Comparison of ENCODE assay signal across 10 cellular contexts in the genomic region with DNA sequence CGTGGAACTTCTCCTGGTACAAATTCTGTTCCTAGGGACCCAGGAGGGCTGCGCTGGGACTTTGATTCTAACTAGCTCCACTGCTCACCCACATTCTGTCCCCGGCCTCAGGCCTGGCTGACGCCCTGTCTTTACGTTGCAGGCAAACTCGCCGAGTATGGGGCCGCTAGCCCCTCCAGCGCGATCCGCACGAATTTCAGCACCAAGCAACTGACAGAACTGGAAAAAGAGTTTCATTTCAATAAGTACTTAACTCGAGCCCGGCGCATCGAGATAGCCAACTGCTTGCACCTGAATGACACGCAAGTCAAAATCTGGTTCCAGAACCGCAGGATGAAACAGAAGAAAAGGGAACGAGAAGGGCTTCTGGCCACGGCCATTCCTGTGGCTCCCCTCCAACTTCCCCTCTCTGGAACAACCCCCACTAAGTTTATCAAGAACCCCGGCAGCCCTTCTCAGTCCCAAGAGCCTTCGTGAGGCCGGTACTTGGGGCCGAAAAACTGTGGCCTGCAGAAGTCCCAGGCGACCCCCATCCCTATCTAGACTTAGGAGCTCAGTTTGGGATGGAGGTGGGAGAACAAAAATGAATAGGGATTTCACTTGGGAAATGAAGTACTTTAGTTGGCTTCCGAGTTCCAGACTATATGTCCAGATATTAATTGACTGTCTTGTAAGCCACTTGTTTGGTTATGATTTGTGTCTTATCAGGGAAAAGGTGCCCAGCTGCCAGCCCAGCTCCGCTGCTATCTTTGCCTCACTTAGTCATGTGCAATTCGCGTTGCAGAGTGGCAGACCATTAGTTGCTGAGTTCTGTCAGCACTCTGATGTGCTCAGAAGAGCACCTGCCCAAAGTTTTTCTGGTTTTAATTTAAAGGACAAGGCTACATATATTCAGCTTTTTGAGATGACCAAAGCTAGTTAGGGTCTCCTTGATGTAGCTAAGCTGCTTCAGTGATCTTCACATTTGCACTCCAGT. TPM values are rescaled to one million over a fixed set of nuclear protein-coding genes. Genes with fewer than 3 reads are reported as not detected.
A peak's percentile ranks its signal among the peaks of the same experiment; 100 is the strongest.
DNase-seq lines count a peak whose midpoint lies in the region; TF ChIP-seq lines count a peak whose summit lies in the region.
"Had no signal": no experiment of that assay in that cellular context is flagged by ENCODE, and none has a peak within 500 bp of the region (broad histone marks: within the 10 kb centered on the region; RNA-seq: fewer than 3 reads in every experiment).

No MANE protein-coding gene starts in this region.

- peaks cover 86 to 94% (median 88%) of the 10 kb centered on the region in 3 donors for H3K27me3 Mint-ChIP-seq in CD14-positive monocyte (ENCODE audit: low read depth in 3 of 3)

- H3K36me3 ChIP-seq in H7 (replicated peaks; ENCODE audit: control insufficient read depth, insufficient read depth, low read length) (no peaks in the 10 kb centered on the region), iPS-15b (ENCODE audit: control insufficient read depth, insufficient read depth, low read length) (no peaks in the 10 kb centered on the region), sigmoid colon (no peaks in the 10 kb centered on the region)

- H3K27ac Mint-ChIP-seq in CD14-positive monocyte = no peak overlapping the region

- no peak overlapping the region for H3K27ac ChIP-seq in sigmoid colon
- H3K27ac ChIP-seq: KMS-11 had no signal

- H3K4me3 ChIP-seq in H7 (ENCODE audit: insufficient read depth, low read depth, low read length) (no peak overlapping the region), WI38 (ENCODE audit: low read depth, low read length) (0 out of 2 replicates have a peak overlapping the region, but pooled peaks have one; percentile 10), iPS-15b (ENCODE audit: low read depth, low read length) (peak overlapping the region; percentile 41), sigmoid colon (peak overlapping the region in 3 of 4 donors; percentile 50 to 55 (median 54))

- H3K9me3 Mint-ChIP-seq in CD14-positive monocyte = peaks cover 0 to 33% (median 18%) of the 10 kb centered on the region in 7 donors

- H3K9ac ChIP-seq in iPS-15b (ENCODE audit: low read depth, low read length) = no peak overlapping the region
- H3K9ac ChIP-seq: KMS-11 had no signal

- no peak for TF ChIP-seq POLR2A in sigmoid colon (IDR thresholded peaks at IDR 0.05)

- TF ChIP-seq CTCF in WI38 (IDR thresholded peaks at IDR 0.05; ENCODE audit: low read depth, low read length) (no peak), sigmoid colon (IDR thresholded peaks at IDR 0.05) (no peak), CD14-positive monocyte (IDR thresholded peaks at IDR 0.05) (no peak)

- intact Hi-C loops in sigmoid colon (cut with DNase I) (no loop called here), CD14-positive monocyte (cut with micrococcal nuclease) (no loop called here)

- peaks cover 6% of the 10 kb centered on the region in 2 donors for H3K36me3 Mint-ChIP-seq in CD14-positive monocyte

- peaks cover 20% of the 10 kb centered on the region for H3K4me1 Mint-ChIP-seq in CD14-positive monocyte

- H3K4me3 Mint-ChIP-seq in CD14-positive monocyte = peak overlapping the region in 1 of 2 donors; percentile 80

- peaks cover 86% of the 10 kb centered on the region for H3K27me3 ChIP-seq in H7 (ENCODE audit: control insufficient read depth, insufficient read depth, low read length)
- H3K27me3 ChIP-seq in iPS-15b (ENCODE audit: control insufficient read depth, insufficient read depth, low read length) = peaks cover 96% of the 10 kb centered on the region
- peaks cover 35 to 97% (median 72%) of the 10 kb centered on the region in 3 donors for H3K27me3 ChIP-seq in sigmoid colon

- H3K4me1 ChIP-seq in iPS-15b (ENCODE audit: control insufficient read depth, insufficient read depth, low read length) (peaks cover 10% of the 10 kb centered on the region), sigmoid colon (peaks cover 0 to 30% (median 26%) of the 10 kb centered on the region in 4 donors)

- TF ChIP-seq EP300 in sigmoid colon (IDR thresholded peaks at IDR 0.05) = no peak

- 16 to 22% methylated on average over 29 of the region's 29 CpGs for WGBS in sigmoid colon, 2 donors

- H3K9me3 ChIP-seq in iPS-15b (ENCODE audit: control insufficient read depth, insufficient read depth, low read length) = peaks cover 3% of the 10 kb centered on the region
- H3K9me3 ChIP-seq in sigmoid colon = no peaks in the 10 kb centered on the region

- DNase-seq in H7 (peak; percentile 54), sigmoid colon (no peak), CD14-positive monocyte (ENCODE audit: low spot score) (no peak), NK-92 (lab: John Stamatoyannopoulos, UW; ENCODE audit: unreplicated experiment) (no peak), DMS53 (lab: John Stamatoyannopoulos, UW) (no peak), NCI-H2196 treated with DMSO at 0.1 percent for 48 hours (lab: John Stamatoyannopoulos, UW; ENCODE audit: unreplicated experiment) (no peak)

RNA-seq across cellular contexts. Expression of a gene that starts 1.5 kb away (rescaled TPM):
- not detected in 2 replicates for total RNA-seq in H7 (2014; rRNA removed; shearing (Covaris generic))
- under 1 TPM in 3 of 4 donors, not detected in 1; 0.16 to 0.71 (median 0.41) TPM for total RNA-seq in sigmoid colon
- polyA plus RNA-seq in sigmoid colon (1 to 10 TPM; 3.1 to 4.2 (median 3.6) TPM), CD14-positive monocyte (not detected)
- total RNA-seq: H4 had no signal

RNA-seq across cellular contexts. Expression of a gene that starts 32.8 kb away (rescaled TPM):
- not detected in 2 replicates for total RNA-seq in H7 (2014; rRNA removed; shearing (Covaris generic))
- 1 to 10 TPM in 3 of 4 donors, under 1 TPM in 1; 0.68 to 4.6 (median 4.1) TPM for total RNA-seq in sigmoid colon
- polyA plus RNA-seq in sigmoid colon (1 to 10 TPM in 1 of 3 donors, under 1 TPM in 2; 0.60 to 1.4 (median 0.92) TPM), CD14-positive monocyte (not detected)

RNA-seq across cellular contexts. Expression of a gene that starts 38.6 kb away (rescaled TPM):
- not detected in 2 replicates for total RNA-seq in H7 (2014; rRNA removed; shearing (Covaris generic))
- 1 to 10 TPM; 3.4 to 8.0 (median 4.8) TPM for total RNA-seq in sigmoid colon
- 1 to 10 TPM in 1 of 3 donors, under 1 TPM in 1, not detected in 1; 0.60 to 3.1 TPM for polyA plus RNA-seq in sigmoid colon
- not detected for polyA plus RNA-seq in CD14-positive monocyte
- total RNA-seq: H4 had no signal
